ENCODE assay signal across 18 cellular contexts in the genomic region with DNA sequence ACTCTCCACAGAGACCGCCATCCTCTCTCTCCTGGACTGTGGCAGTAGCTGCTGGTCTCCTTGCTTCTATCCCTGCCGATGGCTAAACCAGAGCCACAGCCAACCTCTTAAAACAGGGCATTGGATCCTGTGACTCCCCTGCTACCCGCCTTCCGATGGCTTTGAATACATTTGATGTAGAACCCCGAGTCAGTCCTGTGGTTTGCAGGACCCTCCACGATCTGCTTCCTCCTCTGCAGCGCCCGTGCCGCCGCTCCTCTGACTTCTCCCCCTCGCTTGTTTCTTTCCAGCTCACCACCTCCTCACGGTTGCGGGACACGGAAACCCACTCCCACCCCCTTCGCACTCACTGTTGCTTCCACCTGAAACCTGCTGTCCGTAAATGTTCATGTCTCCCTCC.
DNase-seq lines count a peak whose midpoint lies in the region; ATAC-seq and TF ChIP-seq lines count a peak whose summit lies in the region.
"Had no signal": no experiment of that assay in that cellular context is flagged by ENCODE, and none has a peak within 500 bp of the region (broad histone marks: within the 10 kb centered on the region; RNA-seq: fewer than 3 reads in every experiment).

No MANE protein-coding gene starts in this region.

- H3K4me3 Mint-ChIP-seq in naive thymus-derived CD8-positive, alpha-beta T cell, result peak overlapping the region; percentile 16 to 64 (median 51)
- H3K4me3 Mint-ChIP-seq: stimulated activated naive CD8-positive, alpha-beta T cell treated with anti-CD3 and anti-CD28 coated beads, Interleukin-15, Interleukin-2, amounts not matched to agents 100 ng/mL and 50 ng/mL, for 24 hours had no signal

- peaks cover 0 to 7% (median 0%) of the 10 kb centered on the region in 3 donors for H3K36me3 Mint-ChIP-seq in naive thymus-derived CD8-positive, alpha-beta T cell

- TF ChIP-seq EP300 in upper lobe of left lung (IDR thresholded peaks at IDR 0.05), result no peak

- TF ChIP-seq POLR2A in upper lobe of left lung (IDR thresholded peaks at IDR 0.05), result no peak

- H3K27ac Mint-ChIP-seq in naive thymus-derived CD8-positive, alpha-beta T cell, result peak overlapping the region in 5 of 10 donors; percentile 15 to 54 (median 48)

- ATAC-seq in Right ventricle myocardium inferior (no peak), upper lobe of left lung (ENCODE audit: low FRiP score in 2 of 2) (no peak), GM18858 (IDR thresholded peaks at IDR 0.05; ENCODE audit: unreplicated experiment) (no peak), GM19328 (IDR thresholded peaks at IDR 0.05; ENCODE audit: unreplicated experiment) (no peak)
- ATAC-seq in naive thymus-derived CD8-positive, alpha-beta T cell, result no peak

- TF ChIP-seq CTCF in left ventricle myocardium inferior (IDR thresholded peaks at IDR 0.05; ENCODE audit: borderline replicate concordance) (no peak), upper lobe of left lung (IDR thresholded peaks at IDR 0.05) (no peak)

- H3K27ac ChIP-seq in left ventricle myocardium inferior (replicated peaks) (peak overlapping the region; percentile 80), cingulate gyrus (ENCODE audit: low read depth, low read length) (peak overlapping the region; percentile 42), upper lobe of left lung (peak overlapping the region; percentile 20 to 81 (median 72))
- H3K27ac ChIP-seq: RWPE1 had no signal

- H3K27me3 ChIP-seq in left ventricle myocardium inferior (ENCODE audit: low read depth) (no peaks in the 10 kb centered on the region), upper lobe of left lung (no peaks in the 10 kb centered on the region)
- H3K27me3 ChIP-seq: breast epithelium, MG63 had no signal

- H3K9me3 ChIP-seq in left ventricle myocardium inferior (replicated peaks) (no peaks in the 10 kb centered on the region), upper lobe of left lung (no peaks in the 10 kb centered on the region)
- H3K9me3 ChIP-seq: breast epithelium, MG63 had no signal

- H3K27me3 Mint-ChIP-seq in naive thymus-derived CD8-positive, alpha-beta T cell, result peaks cover 0 to 13% (median 5%) of the 10 kb centered on the region in 5 donors

- H3K4me1 Mint-ChIP-seq in naive thymus-derived CD8-positive, alpha-beta T cell, result peaks cover 7 to 43% (median 18%) of the 10 kb centered on the region in 4 donors

- intact Hi-C loops in left ventricle myocardium inferior (cut with micrococcal nuclease), result no loop called here
- intact Hi-C loops in Right ventricle myocardium inferior (cut with DNase I), result no loop called here

- DNase-seq in left ventricle myocardium inferior (no peak), Right ventricle myocardium inferior (ENCODE audit: missing footprints) (no peak), upper lobe of left lung (peak in 1 of 2 donors; percentile 26), HuH-7 (ENCODE audit: low spot score) (no peak)
- DNase-seq in naive thymus-derived CD8-positive, alpha-beta T cell, result no peak
- DNase-seq: activated CD4-positive, alpha-beta T cell treated with anti-CD3 and anti-CD28 coated beads for 1 hour; GOT3; MG63; NCI-H1436; NCI-H524 treated with DMSO at 0.1 percent for 48 hours; stimulated activated CD4-positive, alpha-beta T cell treated with anti-CD3 and anti-CD28 coated beads, Interleukin-2, amount 100 ng/mL, for 24 hours had no signal

- no peak overlapping the region for H3K4me3 ChIP-seq in left ventricle myocardium inferior
- H3K4me3 ChIP-seq in upper lobe of left lung, result no peak overlapping the region
- H3K4me3 ChIP-seq: breast epithelium, MG63, skin epidermis had no signal

- POLR2A ChIA-PET in naive thymus-derived CD8-positive, alpha-beta T cell (lab: Charles Lee), result no interaction called here

- 73 to 74% methylated on average over 16 of the region's 16 CpGs for WGBS in upper lobe of left lung, 2 donors

- peaks cover 92% of the 10 kb centered on the region for H3K4me1 ChIP-seq in left ventricle myocardium inferior
- peaks cover 56 to 69% (median 65%) of the 10 kb centered on the region in 4 donors for H3K4me1 ChIP-seq in upper lobe of left lung
- H3K4me1 ChIP-seq: breast epithelium had no signal

- peaks cover 0 to 5% (median 0%) of the 10 kb centered on the region in 9 donors for H3K9me3 Mint-ChIP-seq in naive thymus-derived CD8-positive, alpha-beta T cell

- no peaks in the 10 kb centered on the region for H3K36me3 ChIP-seq in left ventricle myocardium inferior
- no peaks in the 10 kb centered on the region for H3K36me3 ChIP-seq in upper lobe of left lung
- H3K36me3 ChIP-seq: breast epithelium, MG63 had no signal
